Comparison of ENCODE assay signal across 8 cellular contexts in genomic region chr10:92848441-92849233, GRCh38. TPM values are rescaled to one million over a fixed set of nuclear protein-coding genes. Genes with fewer than 3 reads are reported as not detected.
DNase-seq lines count a peak whose midpoint lies in the region; TF ChIP-seq lines count a peak whose summit lies in the region.

TSS of gene EXOC6 (plus strand) at chr10:92848520. CDS start at chr10:92848534, 14 bp downstream.

- H4K20me1 ChIP-seq in osteoblast (ENCODE audit: insufficient read depth, low read length) = no peaks in the 10 kb centered on the region

- no peaks in the 10 kb centered on the region for H3K27me3 Mint-ChIP-seq in activated naive CD4-positive, alpha-beta T cell treated with anti-CD3 and anti-CD28 coated beads, Interleukin-2, amount 50 U/mL, for 24 hours

- no peaks in the 10 kb centered on the region for H3K79me2 ChIP-seq in osteoblast (ENCODE audit: insufficient read depth, low read length)

- no peaks in the 10 kb centered on the region for H3K9me3 Mint-ChIP-seq in activated naive CD4-positive, alpha-beta T cell treated with anti-CD3 and anti-CD28 coated beads, Interleukin-2, amount 50 U/mL, for 24 hours

- TF ChIP-seq CTCF in LNCaP clone FGC (IDR thresholded peaks at IDR 0.05; ENCODE audit: control insufficient read depth, extremely low read depth, insufficient read depth) = peak; percentile 29
- TF ChIP-seq CTCF in osteoblast (IDR thresholded peaks at IDR 0.05; ENCODE audit: extremely low read depth, low read depth, low read length) = no peak

- no peaks in the 10 kb centered on the region for H3K36me3 ChIP-seq in osteoblast (ENCODE audit: insufficient read depth, low read length)

- H3K4me1 ChIP-seq in osteoblast (ENCODE audit: insufficient read depth, low read length) = peaks cover 16% of the 10 kb centered on the region

- DNase-seq in GM03348 (ENCODE audit: low spot score) (peak; percentile 96), GOT3 (lab: John Stamatoyannopoulos, UW) (peak; percentile 29), LNCaP clone FGC (ENCODE audit: low read depth) (peak; percentile 53), SKM-1 (lab: John Stamatoyannopoulos, UW; ENCODE audit: unreplicated experiment) (peak; percentile 44), glomerular endothelial cell (ENCODE audit: extremely low read depth, low read depth, low spot score) (no peak), osteoblast (ENCODE audit: insufficient read length, low spot score, missing footprints) (peak; percentile 99)

- peaks cover 2% of the 10 kb centered on the region for H3K36me3 Mint-ChIP-seq in activated naive CD4-positive, alpha-beta T cell treated with anti-CD3 and anti-CD28 coated beads, Interleukin-2, amount 50 U/mL, for 24 hours

- H3K4me2 ChIP-seq in osteoblast (ENCODE audit: insufficient read depth, low read length) = peak within 1 kb of the TSS; percentile 97

- no peaks in the 10 kb centered on the region for H3K9me3 ChIP-seq in osteoblast (ENCODE audit: low read depth, low read length)

- H3K27ac Mint-ChIP-seq in activated naive CD4-positive, alpha-beta T cell treated with anti-CD3 and anti-CD28 coated beads, Interleukin-2, amount 50 U/mL, for 24 hours = peak within 1 kb of the TSS; percentile 95

- H3K4me1 Mint-ChIP-seq in activated naive CD4-positive, alpha-beta T cell treated with anti-CD3 and anti-CD28 coated beads, Interleukin-2, amount 50 U/mL, for 24 hours = peaks cover 51% of the 10 kb centered on the region

- peak within 1 kb of the TSS; percentile 77 for H3K4me3 ChIP-seq in LNCaP clone FGC (ENCODE audit: low read depth, low read length)
- H3K4me3 ChIP-seq in osteoblast (ENCODE audit: insufficient read depth, low read length) = peak within 1 kb of the TSS; percentile 89

- peak within 1 kb of the TSS; percentile 96 for H2AFZ ChIP-seq in osteoblast (ENCODE audit: low read length)

- H3K4me3 Mint-ChIP-seq in activated naive CD4-positive, alpha-beta T cell treated with anti-CD3 and anti-CD28 coated beads, Interleukin-2, amount 50 U/mL, for 24 hours = peak within 1 kb of the TSS; percentile 90

- peak within 1 kb of the TSS; percentile 48 for H3K27ac ChIP-seq in osteoblast (ENCODE audit: low read depth, low read length)
- H3K27ac ChIP-seq in temporal lobe (ENCODE audit: low read depth, low read length) = peak within 1 kb of the TSS; percentile 7

- no peaks in the 10 kb centered on the region for H3K27me3 ChIP-seq in osteoblast (ENCODE audit: insufficient read depth, low read length)

RNA-seq across cellular contexts. Expression of gene EXOC6, which starts in this region (rescaled TPM):
- 21.7 and 37.6 TPM in 2 replicates for total RNA-seq in glomerular endothelial cell
- total RNA-seq in osteoblast = 5.0 and 8.7 TPM in 2 replicates
- total RNA-seq in temporal lobe = 91.5 TPM
